22 cellular contexts compared by ENCODE assay signal in genomic region chr12:88643685-88644084, GRCh38.
DNase-seq lines count a peak whose midpoint lies in the region; ATAC-seq and TF ChIP-seq lines count a peak whose summit lies in the region.
"Had no signal": no experiment of that assay in that cellular context is flagged by ENCODE, and none has a peak within 500 bp of the region (broad histone marks: within the 10 kb centered on the region; RNA-seq: fewer than 3 reads in every experiment).

No MANE protein-coding gene starts in this region.

- H3K9me3 ChIP-seq in right cardiac atrium (ENCODE audit: control insufficient read depth, low read length), result no peaks in the 10 kb centered on the region
- H3K9me3 ChIP-seq in tibial artery, result no peaks in the 10 kb centered on the region
- H3K9me3 ChIP-seq: Peyer's patch had no signal

- H3K27me3 ChIP-seq in right cardiac atrium (ENCODE audit: control insufficient read depth, insufficient read depth) (no peaks in the 10 kb centered on the region), tibial artery (no peaks in the 10 kb centered on the region)
- H3K27me3 ChIP-seq: Peyer's patch had no signal

- ATAC-seq in left ventricle myocardium superior (peak; percentile 17), right cardiac atrium (no peak), GM18511 (IDR thresholded peaks at IDR 0.05; ENCODE audit: unreplicated experiment) (no peak), GM21786 (IDR thresholded peaks at IDR 0.05; ENCODE audit: unreplicated experiment) (no peak)
- ATAC-seq: Right ventricle myocardium inferior, SK-N-SH treated with all-trans-retinoic acid at 6 μM for 48 hours had no signal

- H3K27ac ChIP-seq in right cardiac atrium (ENCODE audit: low read length), result no peak overlapping the region
- no peak overlapping the region for H3K27ac ChIP-seq in tibial artery
- H3K27ac ChIP-seq: C4-2B, KMS-11, Peyer's patch had no signal

- DNase-seq in left ventricle myocardium superior (no peak), right cardiac atrium (no peak), OCI-M1 (lab: John Stamatoyannopoulos, UW) (peak; percentile 38), foreskin fibroblast (peak; percentile 71 to 84), NCI-H187 treated with DMSO at 0.1 percent for 48 hours (lab: John Stamatoyannopoulos, UW) (no peak), tibial artery (no peak)
- DNase-seq: 8988T, DND-41, GDM1, HFFc6, NCI-H1092, NCI-H1694, NCI-H2107, NCI-H2227 treated with DMSO at 0.1 percent for 48 hours, NCI-H524, Peyer's patch had no signal

- no peaks in the 10 kb centered on the region for H3K36me3 ChIP-seq in tibial artery
- H3K36me3 ChIP-seq: Peyer's patch had no signal

- intact Hi-C loops in left ventricle myocardium superior (cut with micrococcal nuclease), result no loop called here
- intact Hi-C loops in right cardiac atrium (cut with DNase I), result no loop called here
- intact Hi-C loops in tibial artery (cut with DNase I; ENCODE audit: low total_unique reads), result no loop called here

- H3K4me3 ChIP-seq in right cardiac atrium (ENCODE audit: low read length), result no peak overlapping the region
- H3K4me3 ChIP-seq in foreskin fibroblast (ENCODE audit: low read depth in 1 of 2, low read length in 2 of 2), result no peak overlapping the region
- no peak overlapping the region for H3K4me3 ChIP-seq in tibial artery
- H3K4me3 ChIP-seq: Peyer's patch had no signal

- TF ChIP-seq CTCF in foreskin fibroblast (IDR thresholded peaks at IDR 0.05; ENCODE audit: low read depth, low read length) (no peak), tibial artery (IDR thresholded peaks at IDR 0.05) (no peak)

- H3K4me1 ChIP-seq in right cardiac atrium (ENCODE audit: control insufficient read depth, insufficient read depth, low read length), result peaks cover 3% of the 10 kb centered on the region
- no peaks in the 10 kb centered on the region for H3K4me1 ChIP-seq in tibial artery

- 89% methylated on average over 2 of the region's 2 CpGs for WGBS in right cardiac atrium

Comparison
In these comparisons a context has a peak if more than half of its experiments do, and no peak if none do; other contexts are left out.
1. DNase-seq: peak in OCI-M1 (single experiment) and foreskin fibroblast (2 of 2); none in left ventricle myocardium superior (single experiment), right cardiac atrium (0 of 3), NCI-H187 treated with DMSO at 0.1 percent for 48 hours (single experiment) and tibial artery (0 of 2).